8 cellular contexts compared by ENCODE assay signal in the genomic region with DNA sequence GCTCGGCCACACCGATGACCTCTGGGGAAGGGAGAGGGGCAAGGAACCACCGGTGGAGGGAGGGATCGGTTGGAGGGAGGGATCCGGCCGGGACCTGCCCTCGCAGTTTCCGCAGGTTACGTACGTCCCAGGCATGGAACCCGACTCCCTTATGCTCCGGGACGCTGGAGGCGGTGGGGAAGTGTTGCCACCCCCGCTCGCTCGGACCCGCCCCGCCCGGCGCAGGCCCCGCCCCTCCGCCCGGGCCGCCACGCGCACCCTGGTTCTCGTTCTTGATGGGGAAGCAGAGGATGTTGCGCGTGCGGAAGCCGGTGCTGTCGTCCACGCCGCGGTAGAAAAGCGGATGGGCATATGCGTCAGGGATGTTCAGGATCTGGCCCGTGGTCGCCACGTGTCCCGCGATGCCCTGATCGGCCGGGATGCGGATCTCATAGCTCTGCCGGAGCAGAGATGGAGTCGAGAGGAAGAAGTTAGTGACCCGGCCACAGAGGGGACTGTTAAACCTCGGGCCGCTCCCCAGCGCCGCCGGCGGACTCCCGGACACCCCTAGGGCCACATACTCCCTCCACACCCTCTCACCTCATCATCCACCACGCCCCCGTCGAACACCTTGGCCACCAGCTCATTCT.
DNase-seq lines count a peak whose midpoint lies in the region; ATAC-seq and TF ChIP-seq lines count a peak whose summit lies in the region.

No MANE protein-coding gene starts in this region.

- no peak overlapping the region for H2BK5ac ChIP-seq in mesenchymal stem cell (ENCODE audit: low read depth, low read length, poor library complexity, severe bottlenecking)

- intact Hi-C loops in heart left ventricle (cut with DNase I), result loop anchor here in 1 of 10 donors (2.0 kb wide), 1 partner anchor 58 kb away; no protein-coding TSS in a partner anchor

- H2BK120ac ChIP-seq in mesenchymal stem cell (ENCODE audit: low read depth, low read length), result no peak overlapping the region

- H3K4me1 Mint-ChIP-seq in activated T-cell treated with anti-CD3 and anti-CD28 coated beads, Interleukin-2, amount 50 U/mL, for 4 hours (ENCODE audit: low read depth), result peaks cover 24% of the 10 kb centered on the region

- H4K91ac ChIP-seq in mesenchymal stem cell (ENCODE audit: low read length), result no peak overlapping the region

- H3K14ac ChIP-seq in mesenchymal stem cell (ENCODE audit: low read length in 2 of 2), result no peak overlapping the region

- no peak overlapping the region for H3K23ac ChIP-seq in mesenchymal stem cell (ENCODE audit: low read length in 2 of 2)

- H3K79me1 ChIP-seq in mesenchymal stem cell (replicated peaks; ENCODE audit: low read length, poor library complexity, severe bottlenecking), result no peaks in the 10 kb centered on the region

- DNase-seq in EL (peak; percentile 25), heart left ventricle (peak; percentile 53 to 86 (median 67)), smooth muscle cell (lab: John Stamatoyannopoulos, UW; ENCODE audit: unreplicated experiment) (no peak), mesenchymal stem cell (no peak)
- peak; percentile 68 for DNase-seq in activated T-cell treated with anti-CD3 and anti-CD28 coated beads, Interleukin-2, amount 50 U/mL, for 4 hours

- peaks cover 0 to 39% (median 17%) of the 10 kb centered on the region in 9 donors for H3K27me3 ChIP-seq in heart left ventricle
- H3K27me3 ChIP-seq in smooth muscle cell (ENCODE audit: low read depth), result peaks cover 71% of the 10 kb centered on the region
- H3K27me3 ChIP-seq in mesenchymal stem cell (ENCODE audit: control insufficient read depth in 1 of 2, insufficient read depth in 1 of 2, low read length in 2 of 2), result peaks cover 97 to 100% of the 10 kb centered on the region in 2 experiments

- H3K4me2 ChIP-seq in smooth muscle cell (peak overlapping the region; percentile 71), mesenchymal stem cell (ENCODE audit: low read length, poor library complexity, severe bottlenecking) (no peak overlapping the region)

- ATAC-seq in activated T-cell treated with anti-CD3 and anti-CD28 coated beads, Interleukin-2, amount 50 U/mL, for 4 hours, result peak; percentile 57 to 62
- ATAC-seq in heart left ventricle (peak; percentile 21 to 58 (median 38)), HG03196 (IDR thresholded peaks at IDR 0.05; ENCODE audit: unreplicated experiment) (no peak), HG03108 (IDR thresholded peaks at IDR 0.05; ENCODE audit: unreplicated experiment) (no peak), GM18909 (IDR thresholded peaks at IDR 0.05; ENCODE audit: poor library complexity, unreplicated experiment) (no peak)

- no peak overlapping the region for H3K4ac ChIP-seq in mesenchymal stem cell (ENCODE audit: low read depth in 1 of 2, low read length in 2 of 2)

- no peak overlapping the region for H3K18ac ChIP-seq in mesenchymal stem cell (ENCODE audit: low read depth in 1 of 2, low read length in 2 of 2)

- H3K27me3 Mint-ChIP-seq in activated T-cell treated with anti-CD3 and anti-CD28 coated beads, Interleukin-2, amount 50 U/mL, for 4 hours (ENCODE audit: low read depth), result peaks cover 26% of the 10 kb centered on the region

- H3K36me3 ChIP-seq in heart left ventricle (peaks cover 0 to 41% (median 5%) of the 10 kb centered on the region in 9 donors), smooth muscle cell (ENCODE audit: low read depth) (no peaks in the 10 kb centered on the region), mesenchymal stem cell (ENCODE audit: control insufficient read depth in 1 of 2, insufficient read depth in 2 of 2, low read depth in 1 of 2, low read length in 2 of 2) (no peaks in the 10 kb centered on the region)

- no peak for TF ChIP-seq POLR2A in heart left ventricle (IDR thresholded peaks at IDR 0.05)

- H3K4me1 ChIP-seq in heart left ventricle, result peaks cover 0 to 21% (median 3%) of the 10 kb centered on the region in 12 donors
- no peaks in the 10 kb centered on the region for H3K4me1 ChIP-seq in smooth muscle cell (ENCODE audit: low read depth)
- H3K4me1 ChIP-seq in mesenchymal stem cell (ENCODE audit: control insufficient read depth, insufficient read depth, low read depth, low read length), result peaks cover 6% of the 10 kb centered on the region

- no peaks in the 10 kb centered on the region for H3K79me2 ChIP-seq in smooth muscle cell (ENCODE audit: low read depth)

- no peak overlapping the region for H2AFZ ChIP-seq in smooth muscle cell (ENCODE audit: low read depth)
- no peak overlapping the region for H2AFZ ChIP-seq in mesenchymal stem cell (ENCODE audit: low read depth, low read length)

- peaks cover 4% of the 10 kb centered on the region for H3K36me3 Mint-ChIP-seq in activated T-cell treated with anti-CD3 and anti-CD28 coated beads, Interleukin-2, amount 50 U/mL, for 4 hours (ENCODE audit: insufficient read depth)

- H3K27ac ChIP-seq in heart left ventricle (peak overlapping the region in 1 of 12 donors; percentile 52), smooth muscle cell (ENCODE audit: low read depth) (no peak overlapping the region), mesenchymal stem cell (ENCODE audit: low read length, poor library complexity, severe bottlenecking) (no peak overlapping the region)

- H4K8ac ChIP-seq in mesenchymal stem cell (ENCODE audit: low read length), result no peak overlapping the region

- no peaks in the 10 kb centered on the region for H3K9me3 Mint-ChIP-seq in activated T-cell treated with anti-CD3 and anti-CD28 coated beads, Interleukin-2, amount 50 U/mL, for 4 hours

- H3K9me3 ChIP-seq in heart left ventricle, result no peaks in the 10 kb centered on the region
- no peaks in the 10 kb centered on the region for H3K9me3 ChIP-seq in smooth muscle cell (replicated peaks; ENCODE audit: low read depth)
- H3K9me3 ChIP-seq in mesenchymal stem cell (ENCODE audit: control insufficient read depth, low read length), result peaks cover 4% of the 10 kb centered on the region

- H3K9ac ChIP-seq in smooth muscle cell (ENCODE audit: low read depth) (no peak overlapping the region), mesenchymal stem cell (ENCODE audit: low read length) (no peak overlapping the region)

- H2AK5ac ChIP-seq in mesenchymal stem cell (ENCODE audit: low read length, severe bottlenecking), result no peak overlapping the region

- H3F3A ChIP-seq in smooth muscle cell (ENCODE audit: low read depth), result no peaks in the 10 kb centered on the region

- TF ChIP-seq CTCF in heart left ventricle (IDR thresholded peaks at IDR 0.05) (no peak), smooth muscle cell (IDR thresholded peaks at IDR 0.05; ENCODE audit: borderline replicate concordance, insufficient read depth, poor library complexity, severe bottlenecking) (no peak)

- H3K4me3 ChIP-seq in heart left ventricle (peak overlapping the region in 7 of 12 donors; percentile 10 to 45 (median 14)), smooth muscle cell (peak overlapping the region; percentile 26), mesenchymal stem cell (ENCODE audit: insufficient read depth in 1 of 2, low read depth in 1 of 2, low read length in 2 of 2) (peak overlapping the region in 1 of 2 experiments; percentile 39)

- peak overlapping the region; percentile 83 for H3K4me3 Mint-ChIP-seq in activated T-cell treated with anti-CD3 and anti-CD28 coated beads, Interleukin-2, amount 50 U/mL, for 4 hours

- no peak overlapping the region for H2BK12ac ChIP-seq in mesenchymal stem cell (ENCODE audit: low read length in 2 of 2)

- 33 to 42% (median 39%) methylated on average over 30 to 59 of the region's 59 CpGs for WGBS in heart left ventricle, 4 donors
- 9% methylated on average over 42 of the region's 59 CpGs for WGBS in smooth muscle cell (ENCODE audit: low lambda C conversion rate)
- WGBS in mesenchymal stem cell, result 33% methylated on average over 45 of the region's 59 CpGs

- H2BK15ac ChIP-seq in mesenchymal stem cell (ENCODE audit: low read depth, poor library complexity, severe bottlenecking), result no peak overlapping the region

- no peaks in the 10 kb centered on the region for H4K20me1 ChIP-seq in smooth muscle cell (ENCODE audit: low read depth)

Comparison
In these comparisons a context has a peak if more than half of its experiments do, and no peak if none do; other contexts are left out.
1. DNase-seq: peak in EL (single experiment), activated T-cell treated with anti-CD3 and anti-CD28 coated beads, Interleukin-2, amount 50 U/mL, for 4 hours (single experiment) and heart left ventricle (5 of 5); none in smooth muscle cell (single experiment) and mesenchymal stem cell (single experiment).
2. ATAC-seq: peak in activated T-cell treated with anti-CD3 and anti-CD28 coated beads, Interleukin-2, amount 50 U/mL, for 4 hours (2 of 2) and heart left ventricle (4 of 4); none in HG03196 (single experiment), HG03108 (single experiment) and GM18909 (single experiment).